9 cellular contexts compared by ENCODE assay signal in the genomic region with DNA sequence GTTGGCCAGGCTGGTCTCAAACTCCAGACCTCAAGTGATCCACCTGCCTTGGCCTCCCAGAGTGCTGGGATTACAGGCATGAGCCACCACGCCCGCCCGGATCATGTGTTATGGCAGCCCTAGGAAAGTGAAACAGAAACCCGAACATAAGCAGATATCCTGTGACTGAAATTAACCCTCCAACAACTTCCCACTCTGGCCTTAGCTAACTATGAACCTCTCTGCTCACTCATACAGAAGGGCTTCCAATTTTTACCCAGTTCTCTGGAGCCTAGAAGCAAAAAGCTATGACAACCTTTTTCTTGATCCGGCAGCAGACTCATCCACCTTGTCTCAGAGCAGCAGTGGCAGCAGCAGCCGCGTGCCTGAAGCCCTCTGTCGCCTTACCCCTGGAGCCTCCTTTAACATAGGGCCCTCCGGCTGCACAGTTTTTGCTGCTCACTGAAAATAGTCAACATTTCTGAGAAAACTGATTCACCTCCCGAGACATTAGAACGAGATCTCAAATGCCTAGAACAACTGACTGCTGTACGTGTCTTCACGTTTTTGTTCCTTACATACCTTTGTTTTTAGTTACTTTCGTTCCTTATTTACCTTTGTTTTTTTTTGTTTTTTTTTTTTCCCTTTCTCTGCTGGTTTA. TPM values are rescaled to one million over a fixed set of nuclear protein-coding genes. Genes with fewer than 3 reads are reported as not detected.
DNase-seq lines count a peak whose midpoint lies in the region; ATAC-seq and TF ChIP-seq lines count a peak whose summit lies in the region.
"Had no signal": no experiment of that assay in that cellular context is flagged by ENCODE, and none has a peak within 500 bp of the region (broad histone marks: within the 10 kb centered on the region; RNA-seq: fewer than 3 reads in every experiment).

No MANE protein-coding gene starts in this region.

- H3K36me3 Mint-ChIP-seq in activated T-cell treated with anti-CD3 and anti-CD28 coated beads, Interleukin-2, amount 50 U/mL, for 24 hours (ENCODE audit: low read depth): peaks cover 2% of the 10 kb centered on the region

- ATAC-seq in HG02938 (IDR thresholded peaks at IDR 0.05; ENCODE audit: unreplicated experiment): no peak
- ATAC-seq: A549 had no signal

- TF ChIP-seq POLR2A in transverse colon (IDR thresholded peaks at IDR 0.05): no peak

- H3K27ac ChIP-seq in liver (ENCODE audit: low read depth in 1 of 2, low read length in 2 of 2): peak overlapping the region; percentile 73 to 89
- peak overlapping the region in 1 of 4 donors; percentile 46 for H3K27ac ChIP-seq in transverse colon
- H3K27ac ChIP-seq: A549 had no signal

- intact Hi-C loops in transverse colon (cut with DNase I; ENCODE audit: low total_unique reads): no loop called here

- H3K9me3 Mint-ChIP-seq in activated T-cell treated with anti-CD3 and anti-CD28 coated beads, Interleukin-2, amount 50 U/mL, for 24 hours: no peaks in the 10 kb centered on the region

- in situ Hi-C loops in transverse colon (cut with MboI; ENCODE audit: low pct_ligation_motif_present in 1 of 4, low pct_unique_long_range_greater_than_20kb in 1 of 4, low sequenced_read_pairs in 3 of 4): no loop called here

- DNase-seq in activated T-cell treated with anti-CD3 and anti-CD28 coated beads for 24 hours (ENCODE audit: low read depth) (peak; percentile 26), transverse colon (peak; percentile 61), foreskin fibroblast (no peak), NCI-H1048 (lab: John Stamatoyannopoulos, UW) (no peak)
- no peak for DNase-seq in activated T-cell treated with anti-CD3 and anti-CD28 coated beads, Interleukin-2, amount 50 U/mL, for 1 hour
- peak; percentile 52 for DNase-seq in activated T-cell treated with anti-CD3 and anti-CD28 coated beads, Interleukin-2, amount 50 U/mL, for 24 hours

- peaks cover 4 to 33% (median 15%) of the 10 kb centered on the region in 4 donors for H3K4me1 ChIP-seq in liver (ENCODE audit: control insufficient read depth in 4 of 4, insufficient read depth in 4 of 4, low read length in 3 of 4)
- peaks cover 0 to 34% (median 0%) of the 10 kb centered on the region in 4 donors for H3K4me1 ChIP-seq in transverse colon

- TF ChIP-seq CTCF in liver (IDR thresholded peaks at IDR 0.05; ENCODE audit: low read depth, low read length, missing input control) (no peak), transverse colon (IDR thresholded peaks at IDR 0.05) (no peak), foreskin fibroblast (IDR thresholded peaks at IDR 0.05; ENCODE audit: low read depth, low read length) (no peak)

- H3K4me1 Mint-ChIP-seq in activated T-cell treated with anti-CD3 and anti-CD28 coated beads, Interleukin-2, amount 50 U/mL, for 24 hours (ENCODE audit: low read depth): peaks cover 38% of the 10 kb centered on the region

- no peak overlapping the region for H3K9ac ChIP-seq in liver (ENCODE audit: low read depth in 1 of 2, low read length in 2 of 2)

- H3K4me3 Mint-ChIP-seq in activated T-cell treated with anti-CD3 and anti-CD28 coated beads, Interleukin-2, amount 50 U/mL, for 24 hours: peak overlapping the region; percentile 63

- 58% methylated on average over 14 of the region's 14 CpGs for WGBS in liver
- WGBS in transverse colon (ENCODE audit: low coverage in 1 of 2), 2 donors: 73 to 93% methylated on average over 9 to 14 of the region's 14 CpGs

- H3K27me3 ChIP-seq in liver (ENCODE audit: control insufficient read depth in 4 of 4, insufficient read depth in 4 of 4, low read length in 3 of 4): no peaks in the 10 kb centered on the region
- no peaks in the 10 kb centered on the region for H3K27me3 ChIP-seq in transverse colon

- H3K27me3 Mint-ChIP-seq in activated T-cell treated with anti-CD3 and anti-CD28 coated beads, Interleukin-2, amount 50 U/mL, for 24 hours: no peaks in the 10 kb centered on the region

- H3K36me3 ChIP-seq in liver (ENCODE audit: control insufficient read depth in 4 of 4, insufficient read depth in 3 of 4, low read depth in 1 of 4, low read length in 3 of 4): peaks cover 0 to 2% (median 0%) of the 10 kb centered on the region in 4 donors
- no peaks in the 10 kb centered on the region for H3K36me3 ChIP-seq in transverse colon

- TF ChIP-seq EP300 in transverse colon (IDR thresholded peaks at IDR 0.05; ENCODE audit: low read depth): no peak

- H3K9me3 ChIP-seq in liver (ENCODE audit: control insufficient read depth in 4 of 4, low read length in 3 of 4): no peaks in the 10 kb centered on the region
- no peaks in the 10 kb centered on the region for H3K9me3 ChIP-seq in transverse colon
- H3K9me3 ChIP-seq: A549 had no signal

- no peak for TF ChIP-seq RAD21 in liver (IDR thresholded peaks at IDR 0.05)

- H3K27ac Mint-ChIP-seq in activated T-cell treated with anti-CD3 and anti-CD28 coated beads, Interleukin-2, amount 50 U/mL, for 24 hours: peak overlapping the region; percentile 91

- H3K4me3 ChIP-seq in liver (ENCODE audit: low read depth in 1 of 3, low read length in 3 of 3) (no peak overlapping the region), transverse colon (no peak overlapping the region), foreskin fibroblast (ENCODE audit: low read depth in 1 of 2, low read length in 2 of 2) (no peak overlapping the region)
- H3K4me3 ChIP-seq: A549 had no signal

TF ChIP-seq in liver, 16 proteins besides CTCF, POLR2A, EP300 and RAD21:
- peak in 1 of 2 donors; percentile 11 for TF ChIP-seq RXRA (IDR thresholded peaks at IDR 0.05)
- peak in 1 of 2 donors; percentile 5 for TF ChIP-seq HNF4A (conservative IDR thresholded peaks at IDR 0.05)
- TF ChIP-seq FOXA1 (IDR thresholded peaks at IDR 0.05): no peak
- peak; percentile 47 for TF ChIP-seq MAX (IDR thresholded peaks at IDR 0.05)
- TF ChIP-seq, protein P1, sequence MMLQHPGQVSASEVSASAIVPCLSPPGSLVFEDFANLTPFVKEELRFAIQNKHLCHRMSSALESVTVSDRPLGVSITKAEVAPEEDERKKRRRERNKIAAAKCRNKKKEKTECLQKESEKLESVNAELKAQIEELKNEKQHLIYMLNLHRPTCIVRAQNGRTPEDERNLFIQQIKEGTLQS (IDR thresholded peaks at IDR 0.05): no peak
- TF ChIP-seq YY1 (IDR thresholded peaks at IDR 0.05): peak; percentile 66

RNA-seq across cellular contexts. Expression of gene CBR1, which starts 9.3 kb away (rescaled TPM):
- 100 to 1,000 TPM in 1 of 2 donors, 10 to 100 TPM in 1; 94.2 to 200 TPM for total RNA-seq in liver
- polyA plus RNA-seq in liver: 100 to 1,000 TPM; 157 to 218 TPM
- 100 to 1,000 TPM; 277 to 625 (median 324) TPM for total RNA-seq in transverse colon

RNA-seq across cellular contexts. Expression of gene SETD4, which starts 18.8 kb away (rescaled TPM):
- total RNA-seq in liver (10 to 100 TPM in 1 of 2 donors, 1 to 10 TPM in 1; 8.3 to 12.0 TPM), transverse colon (10 to 100 TPM in 3 of 4 donors, 1 to 10 TPM in 1; 5.4 to 35.9 (median 29.4) TPM)
- polyA plus RNA-seq in liver: 1 to 10 TPM; 2.9 to 5.3 TPM

RNA-seq across cellular contexts. Expression of gene CBR3, which starts 55.7 kb away (rescaled TPM):
- under 1 TPM; 0.33 to 0.61 TPM for total RNA-seq in liver
- under 1 TPM; 0.31 to 0.70 TPM for polyA plus RNA-seq in liver
- 1 to 10 TPM in 2 of 4 donors, not detected in 2; 3.4 to 5.1 TPM for total RNA-seq in transverse colon

Comparison
In these comparisons a context has a peak if more than half of its experiments do, and no peak if none do; other contexts are left out.
1. DNase-seq: peak in activated T-cell treated with anti-CD3 and anti-CD28 coated beads for 24 hours (single experiment), activated T-cell treated with anti-CD3 and anti-CD28 coated beads, Interleukin-2, amount 50 U/mL, for 24 hours (single experiment) and transverse colon (single experiment); none in activated T-cell treated with anti-CD3 and anti-CD28 coated beads, Interleukin-2, amount 50 U/mL, for 1 hour (single experiment), foreskin fibroblast (0 of 2) and NCI-H1048 (single experiment).